In genomic region chr4:37453004-37453360, GRCh38 we compare ENCODE assay signal across 8 cellular contexts.
A peak's percentile ranks its signal among the peaks of the same experiment; 100 is the strongest.
DNase-seq lines count a peak whose midpoint lies in the region; FAIRE-seq and TF ChIP-seq lines count a peak whose summit lies in the region.

No MANE protein-coding gene starts in this region.

- no peak overlapping the region for H3K27ac ChIP-seq in mammary epithelial cell (ENCODE audit: insufficient read depth, low read depth, low read length)
- peak overlapping the region; percentile 61 to 76 for H3K27ac ChIP-seq in small intestine (ENCODE audit: low read depth in 1 of 2, low read length in 1 of 2)

- peak; percentile 62 for TF ChIP-seq CTCF in GM12864 (IDR thresholded peaks at IDR 0.05; ENCODE audit: low read depth, low read length, missing control alignments)
- TF ChIP-seq CTCF in HFF-Myc (IDR thresholded peaks at IDR 0.05; ENCODE audit: low read depth, low read length, missing control alignments): peak; percentile 40
- peak; percentile 75 for TF ChIP-seq CTCF in NB4 (IDR thresholded peaks at IDR 0.05; ENCODE audit: low read depth, low read length)
- TF ChIP-seq CTCF in mammary epithelial cell (conservative IDR thresholded peaks at IDR 0.05 in 1 of 2, IDR thresholded peaks at IDR 0.05 in 1 of 2; ENCODE audit: extremely low read depth in 1 of 2, insufficient read depth in 1 of 2, low read depth in 1 of 2, low read length in 2 of 2): peak; percentile 60 to 80

- peak overlapping the region; percentile 34 to 67 (median 62) for H3K4me3 Mint-ChIP-seq in immature natural killer cell

- H3K36me3 Mint-ChIP-seq in immature natural killer cell: no peaks in the 10 kb centered on the region

- WGBS in mammary epithelial cell (ENCODE audit: low coverage, missing lambda C conversion rate): 0% methylated on average over 3 of the region's 4 CpGs
- WGBS in small intestine, 3 donors: 0 to 3% (median 1%) methylated on average over 4 of the region's 4 CpGs

- dilution Hi-C loops in mammary epithelial cell (cut with HindIII; ENCODE audit: low sequenced_read_pairs): no loop called here

- H3K27ac Mint-ChIP-seq in immature natural killer cell: no peak overlapping the region

- peaks cover 2 to 23% (median 14%) of the 10 kb centered on the region in 3 donors for H3K27me3 Mint-ChIP-seq in immature natural killer cell (ENCODE audit: low read depth in 3 of 3)

- no peaks in the 10 kb centered on the region for H3K79me2 ChIP-seq in mammary epithelial cell (ENCODE audit: insufficient read depth, low read length)

- peaks cover 11 to 19% of the 10 kb centered on the region in 2 donors for H3K4me1 Mint-ChIP-seq in immature natural killer cell

- CTCF ChIA-PET in mammary epithelial cell (lab: Charles Lee; ENCODE audit: low non-redundant PET): interaction anchor here (0.6 to 1.5 kb wide), 4 partner anchors 109 to 349 kb away, joined by 3 to 4 read pairs (median 4); no protein-coding TSS in a partner anchor

- H4K20me1 ChIP-seq in mammary epithelial cell (ENCODE audit: insufficient read depth, low read length): no peaks in the 10 kb centered on the region

- H3K4me3 ChIP-seq in GM12864 (ENCODE audit: low read depth, low read length): no peak overlapping the region
- H3K4me3 ChIP-seq in HFF-Myc (replicated peaks; ENCODE audit: low read depth, low read length): no peak overlapping the region
- no peak overlapping the region for H3K4me3 ChIP-seq in NB4 (ENCODE audit: low read depth, low read length)
- peak overlapping the region in 1 of 3 experiments; percentile 44 for H3K4me3 ChIP-seq in mammary epithelial cell (replicated peaks in 1 of 3; ENCODE audit: insufficient read depth in 1 of 3, low read depth in 2 of 3, low read length in 3 of 3)
- peak overlapping the region in 1 of 2 donors; percentile 61 for H3K4me3 ChIP-seq in small intestine (ENCODE audit: low read depth in 1 of 2, low read length in 2 of 2)

- FAIRE-seq in small intestine (lab: Jason Lieb, UNC): no peak

- H3K9me3 Mint-ChIP-seq in immature natural killer cell: peaks cover 0 to 6% (median 0%) of the 10 kb centered on the region in 6 donors

- H2AFZ ChIP-seq in mammary epithelial cell (ENCODE audit: low read depth, low read length): peak overlapping the region; percentile 87

- no peaks in the 10 kb centered on the region for H3K36me3 ChIP-seq in mammary epithelial cell (ENCODE audit: insufficient read depth, low read length)
- no peaks in the 10 kb centered on the region for H3K36me3 ChIP-seq in small intestine (ENCODE audit: control insufficient read depth in 2 of 2, insufficient read depth in 2 of 2, low read length in 2 of 2)

- no TSS peak for BruUV-seq in mammary epithelial cell (replicated peaks; lab: Mats Ljungman, UMichigan)

- peaks cover 9% of the 10 kb centered on the region for H3K4me1 ChIP-seq in mammary epithelial cell (ENCODE audit: insufficient read depth, low read length)
- H3K4me1 ChIP-seq in small intestine (ENCODE audit: control insufficient read depth in 2 of 2, insufficient read depth in 1 of 2, low read depth in 1 of 2, low read length in 1 of 2): no peaks in the 10 kb centered on the region

- peak overlapping the region; percentile 96 for H3K4me2 ChIP-seq in mammary epithelial cell (ENCODE audit: insufficient read depth, low read depth, low read length)

- no peak overlapping the region for H3K9ac ChIP-seq in mammary epithelial cell (ENCODE audit: insufficient read depth, low read length)

- H3K27me3 ChIP-seq in mammary epithelial cell (ENCODE audit: insufficient read depth, low read length): peaks cover 18% of the 10 kb centered on the region
- peaks cover 0 to 9% of the 10 kb centered on the region in 2 donors for H3K27me3 ChIP-seq in small intestine (ENCODE audit: control insufficient read depth in 2 of 2, insufficient read depth in 2 of 2, low read length in 2 of 2)

- DNase-seq in GM12864 (ENCODE audit: low read depth): peak; percentile 27
- DNase-seq in HFF-Myc (ENCODE audit: extremely low read depth, low read depth): peak; percentile 16
- peak; percentile 82 for DNase-seq in NB4 (ENCODE audit: low read depth)
- DNase-seq in SK-N-DZ (ENCODE audit: low spot score): peak; percentile 75
- peak; percentile 64 for DNase-seq in mammary epithelial cell
- no peak for DNase-seq in immature natural killer cell
- DNase-seq in small intestine: peak; percentile 94
- no peak for DNase-seq in retina

- TF ChIP-seq POLR2A in NB4 (IDR thresholded peaks at IDR 0.05; ENCODE audit: extremely low read depth, insufficient read length): no peak

- in situ Hi-C loops in mammary epithelial cell (cut with MboI; ENCODE audit: low sequenced_read_pairs in 2 of 2): loop anchor here (10.0 to 25.0 kb wide), 3 partner anchors 112 to 352 kb away; no protein-coding TSS in a partner anchor

- no peaks in the 10 kb centered on the region for H3K9me3 ChIP-seq in mammary epithelial cell (replicated peaks; ENCODE audit: insufficient read depth, low read length)
- H3K9me3 ChIP-seq in small intestine (ENCODE audit: control insufficient read depth, low read depth): no peaks in the 10 kb centered on the region

- intact Hi-C loops in mammary epithelial cell (cut with micrococcal nuclease): loop anchor here (1.0 to 2.0 kb wide), 3 partner anchors 76 to 340 kb away; no protein-coding TSS in a partner anchor

Comparison
In these comparisons a context has a peak if more than half of its experiments do, and no peak if none do; other contexts are left out.
1. DNase-seq: peak in GM12864 (single experiment), HFF-Myc (single experiment), NB4 (single experiment), SK-N-DZ (single experiment), mammary epithelial cell (single experiment) and small intestine (single experiment); none in immature natural killer cell (0 of 3) and retina (single experiment).
2. Peak in every context shown above with its lines, with median percentiles within 50 percentile points of each other: CTCF ChIP-seq.